In the genomic region with DNA sequence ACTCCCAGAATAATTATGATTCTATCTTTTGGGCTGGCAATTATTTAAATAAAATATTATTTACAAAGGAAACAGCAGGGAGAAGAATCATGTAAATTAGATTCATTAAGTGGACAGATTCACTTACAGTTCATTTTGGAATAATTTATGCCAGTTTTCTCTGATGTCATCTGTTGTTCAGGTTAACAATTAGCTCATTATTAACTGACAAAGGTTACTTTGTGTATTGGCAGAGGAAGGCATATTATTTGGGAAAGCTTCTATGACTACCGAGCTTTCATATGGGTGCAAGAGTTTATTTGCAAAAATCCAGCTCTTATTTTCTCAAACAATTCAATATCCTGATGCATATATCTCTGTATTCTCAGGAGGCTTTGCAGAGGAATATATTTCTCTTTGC, we compare ENCODE assay signal across 21 cellular contexts.
"Had no signal": no experiment of that assay in that cellular context is flagged by ENCODE, and none has a peak within 500 bp of the region (broad histone marks: within the 10 kb centered on the region; RNA-seq: fewer than 3 reads in every experiment).

No MANE protein-coding gene starts in this region.

- ATAC-seq: gastrocnemius medialis; left cardiac atrium; lower lobe of right lung; naive thymus-derived CD4-positive, alpha-beta T cell; right lobe of liver; stimulated activated memory B cell treated with anti-CD40 and anti-IgM and Interleukin-4, amounts not matched to agents 10 μg/mL and 1 μg/mL and 100 μg/mL, for 72 hours; stimulated activated naive CD8-positive, alpha-beta T cell treated with anti-CD3 and anti-CD28 coated beads, Interleukin-15, amount 100 ng/mL, for 72 hours had no signal

- H3K4me3 Mint-ChIP-seq: naive thymus-derived CD4-positive, alpha-beta T cell; neural progenitor cell; stimulated activated memory B cell treated with anti-CD40 and anti-IgM and Interleukin-4, amounts not matched to agents 10 μg/mL and 1 μg/mL and 100 μg/mL, for 72 hours; stimulated activated naive CD8-positive, alpha-beta T cell treated with anti-CD3 and anti-CD28 coated beads, Interleukin-15, amount 100 ng/mL, for 72 hours had no signal

- H3K27ac Mint-ChIP-seq: neural progenitor cell; progenitor cell of endocrine pancreas; stimulated activated memory B cell treated with anti-CD40 and anti-IgM and Interleukin-4, amounts not matched to agents 10 μg/mL and 1 μg/mL and 100 μg/mL, for 72 hours; stimulated activated naive CD8-positive, alpha-beta T cell treated with anti-CD3 and anti-CD28 coated beads, Interleukin-15, amount 100 ng/mL, for 72 hours had no signal

- H3K9me3 Mint-ChIP-seq: neural progenitor cell; stimulated activated memory B cell treated with anti-CD40 and anti-IgM and Interleukin-4, amounts not matched to agents 10 μg/mL and 1 μg/mL and 100 μg/mL, for 72 hours had no signal

- H3K27me3 Mint-ChIP-seq: naive thymus-derived CD4-positive, alpha-beta T cell; progenitor cell of endocrine pancreas; stimulated activated memory B cell treated with anti-CD40 and anti-IgM and Interleukin-4, amounts not matched to agents 10 μg/mL and 1 μg/mL and 100 μg/mL, for 72 hours; stimulated activated naive CD8-positive, alpha-beta T cell treated with anti-CD3 and anti-CD28 coated beads, Interleukin-15, amount 100 ng/mL, for 72 hours had no signal

- DNase-seq: caudate nucleus; colonic mucosa; erythroblast; gastrocnemius medialis; glutamatergic neuron; kidney; left cardiac atrium; left ventricle myocardium inferior; lower lobe of right lung; mesenchymal stem cell; naive thymus-derived CD4-positive, alpha-beta T cell; nucleus accumbens; ovary; retina; right lobe of liver; stimulated activated CD4-positive, alpha-beta T cell treated with anti-CD3 and anti-CD28 coated beads, Interleukin-4, amount 100 ng/mL, for 1 hour; stimulated activated naive CD8-positive, alpha-beta T cell treated with anti-CD3 and anti-CD28 coated beads, Interleukin-15, amount 100 ng/mL, for 72 hours; trophoblast cell had no signal

- H3K36me3 Mint-ChIP-seq: neural progenitor cell had no signal
